Comparison of ENCODE assay signal across 1 cellular context in the genomic region with DNA sequence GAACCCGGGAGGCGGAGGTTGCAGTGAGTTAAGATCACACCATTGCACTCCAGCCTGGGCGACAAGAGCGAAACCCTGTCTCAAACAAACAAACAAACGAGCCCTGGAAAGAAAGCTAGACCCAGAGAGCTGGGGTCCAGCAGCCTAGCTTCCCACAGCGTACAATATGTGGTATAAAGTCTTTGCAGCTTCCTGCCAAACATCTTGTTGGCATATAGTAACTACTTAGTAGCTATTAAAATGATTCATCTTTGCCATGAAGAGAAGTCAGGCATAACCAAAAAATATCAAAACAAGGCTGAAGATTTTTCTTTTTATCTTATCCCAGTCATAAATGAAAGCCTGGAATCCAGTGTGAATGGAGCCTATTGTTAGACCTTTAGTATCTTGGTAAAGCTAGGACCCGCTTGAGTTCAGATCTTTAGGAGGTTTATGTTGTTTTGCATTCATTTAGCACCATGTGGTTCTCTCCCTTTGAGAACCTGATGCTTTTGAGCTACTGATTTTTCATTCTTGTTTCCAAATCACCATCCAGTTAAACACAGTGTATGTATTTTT.
TF ChIP-seq lines count a peak whose summit lies in the region.

No MANE protein-coding gene starts in this region.

TF ChIP-seq in GM12878, 131 proteins besides CTCF, POLR2A, EP300 and RAD21 (continued from another document):
- TF ChIP-seq NBN (IDR thresholded peaks at IDR 0.05) (no peak), ZNF592 (IDR thresholded peaks at IDR 0.05) (no peak), E4F1 (IDR thresholded peaks at IDR 0.05; ENCODE audit: borderline replicate concordance, partially characterized antibody) (no peak), STAT3 (IDR thresholded peaks at IDR 0.05; ENCODE audit: low read depth, low read length) (no peak), SIN3A (IDR thresholded peaks at IDR 0.05; ENCODE audit: low read depth, low read length) (no peak), E2F4 (IDR thresholded peaks at IDR 0.05; ENCODE audit: low read depth, low read length) (no peak)
TF ChIP-seq in GM12878: peak in this region for 0.
